12 cellular contexts compared by ENCODE assay signal in genomic region chr9:84136119-84136868, GRCh38.
DNase-seq lines count a peak whose midpoint lies in the region; ATAC-seq and TF ChIP-seq lines count a peak whose summit lies in the region.
"Had no signal": no experiment of that assay in that cellular context is flagged by ENCODE, and none has a peak within 500 bp of the region (broad histone marks: within the 10 kb centered on the region; RNA-seq: fewer than 3 reads in every experiment).

No MANE protein-coding gene starts in this region.

- no peaks in the 10 kb centered on the region for H4K20me1 ChIP-seq in mammary epithelial cell (ENCODE audit: insufficient read depth, low read length)

- TF ChIP-seq CTCF in mammary epithelial cell (conservative IDR thresholded peaks at IDR 0.05 in 1 of 2, IDR thresholded peaks at IDR 0.05 in 1 of 2; ENCODE audit: extremely low read depth in 1 of 2, insufficient read depth in 1 of 2, low read depth in 1 of 2, low read length in 2 of 2), result no peak

- dilution Hi-C loops in mammary epithelial cell (cut with HindIII; ENCODE audit: low sequenced_read_pairs), result no loop called here

- H3K79me2 ChIP-seq in mammary epithelial cell (ENCODE audit: insufficient read depth, low read length), result no peaks in the 10 kb centered on the region

- H3K36me3 ChIP-seq in mammary epithelial cell (ENCODE audit: insufficient read depth, low read length), result no peaks in the 10 kb centered on the region

- no peak for ATAC-seq in HG03432 (IDR thresholded peaks at IDR 0.05; ENCODE audit: unreplicated experiment)

- H3K4me3 ChIP-seq in mammary epithelial cell (replicated peaks in 1 of 3; ENCODE audit: insufficient read depth in 1 of 3, low read depth in 2 of 3, low read length in 3 of 3), result no peak overlapping the region

- H3K4me1 ChIP-seq in mammary epithelial cell (ENCODE audit: insufficient read depth, low read length), result peaks cover 32% of the 10 kb centered on the region

- no peak overlapping the region for H3K9ac ChIP-seq in mammary epithelial cell (ENCODE audit: insufficient read depth, low read length)

- CTCF ChIA-PET in mammary epithelial cell (lab: Charles Lee; ENCODE audit: low non-redundant PET), result no interaction called here

- BruUV-seq in mammary epithelial cell (replicated peaks; lab: Mats Ljungman, UMichigan), result no TSS peak

- WGBS in mammary epithelial cell (ENCODE audit: low coverage, missing lambda C conversion rate), result 65% methylated on average over 11 of the region's 13 CpGs

- intact Hi-C loops in mammary epithelial cell (cut with micrococcal nuclease), result no loop called here

- in situ Hi-C loops in mammary epithelial cell (cut with MboI; ENCODE audit: low sequenced_read_pairs in 2 of 2), result no loop called here

- peak overlapping the region; percentile 39 for H3K27ac ChIP-seq in mammary epithelial cell (ENCODE audit: insufficient read depth, low read depth, low read length)

- no peaks in the 10 kb centered on the region for H3K27me3 ChIP-seq in mammary epithelial cell (ENCODE audit: insufficient read depth, low read length)

- H2AFZ ChIP-seq in mammary epithelial cell (ENCODE audit: low read depth, low read length), result no peak overlapping the region

- H3K9me3 ChIP-seq in mammary epithelial cell (replicated peaks; ENCODE audit: insufficient read depth, low read length), result no peaks in the 10 kb centered on the region

- peak overlapping the region; percentile 9 for H3K4me2 ChIP-seq in mammary epithelial cell (ENCODE audit: insufficient read depth, low read depth, low read length)

- DNase-seq in DMS79 treated with DMSO at 0.1 percent for 48 hours (lab: John Stamatoyannopoulos, UW), result peak; percentile 1
- no peak for DNase-seq in DMS79 (lab: John Stamatoyannopoulos, UW)
- DNase-seq in NCI-H226, result peak; percentile 39
- DNase-seq in mammary epithelial cell, result peak; percentile 85
- peak; percentile 91 for DNase-seq in renal cortical epithelial cell (ENCODE audit: low read depth)
- DNase-seq in germinal center (ENCODE audit: low spot score), result no peak
- no peak for DNase-seq in activated gamma-delta T cell (lab: John Stamatoyannopoulos, UW)
- DNase-seq: effector memory CD4-positive, alpha-beta T cell; RPMI8226; stimulated activated CD4-positive, alpha-beta T cell treated with anti-CD3 and anti-CD28 coated beads, Interleukin-2, amount 100 ng/mL, for 48 hours; substantia nigra had no signal

Comparison
In these comparisons a context has a peak if more than half of its experiments do, and no peak if none do; other contexts are left out.
1. DNase-seq: peak in DMS79 treated with DMSO at 0.1 percent for 48 hours (single experiment), NCI-H226 (single experiment), mammary epithelial cell (single experiment) and renal cortical epithelial cell (single experiment); none in DMS79 (single experiment), germinal center (single experiment) and activated gamma-delta T cell (single experiment).